18 cellular contexts compared by ENCODE assay signal in the genomic region with DNA sequence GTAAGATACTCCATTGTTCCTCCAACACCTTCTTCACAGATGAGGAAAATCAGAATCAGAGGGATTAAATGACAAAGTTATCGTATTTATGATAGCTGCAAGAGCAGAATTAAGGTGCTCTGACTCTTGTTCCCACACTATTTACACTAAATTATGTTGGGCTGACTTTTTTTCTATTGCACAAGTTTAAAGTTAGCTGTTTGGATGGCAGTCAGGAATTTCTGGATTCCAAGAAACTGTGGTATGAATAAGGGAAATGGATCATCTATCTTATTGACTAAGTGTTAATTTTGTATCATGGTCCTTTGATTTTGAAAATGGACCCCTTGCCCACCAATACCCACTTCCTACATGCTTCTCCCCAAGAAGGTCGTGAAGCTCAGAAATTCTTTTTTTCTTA. TPM values are rescaled to one million over a fixed set of nuclear protein-coding genes. Genes with fewer than 3 reads are reported as not detected.
DNase-seq lines count a peak whose midpoint lies in the region; ATAC-seq and TF ChIP-seq lines count a peak whose summit lies in the region.
"Had no signal": no experiment of that assay in that cellular context is flagged by ENCODE, and none has a peak within 500 bp of the region (broad histone marks: within the 10 kb centered on the region; RNA-seq: fewer than 3 reads in every experiment).

No MANE protein-coding gene starts in this region.

- ATAC-seq in heart right ventricle (no peak), GM19467 (IDR thresholded peaks at IDR 0.05; ENCODE audit: unreplicated experiment) (no peak)
- ATAC-seq: HCT116, Right ventricle myocardium inferior had no signal

- no peak overlapping the region for H2AFZ ChIP-seq in GM23248

- peak overlapping the region; percentile 5 for H3K27ac ChIP-seq in GM23248
- no peak overlapping the region for H3K27ac ChIP-seq in heart right ventricle
- H3K27ac ChIP-seq: BLaER1 had no signal

- H3K4me1 ChIP-seq in GM23248 (ENCODE audit: insufficient read depth) (peaks cover 54% of the 10 kb centered on the region), heart right ventricle (peaks cover 4 to 32% (median 11%) of the 10 kb centered on the region in 9 donors)

- H3K36me3 Mint-ChIP-seq in activated T-cell treated with anti-CD3 and anti-CD28 coated beads, Interleukin-2, amount 50 U/mL, for 24 hours (ENCODE audit: low read depth) = peaks cover 73% of the 10 kb centered on the region

- H3K36me3 ChIP-seq in GM23248 (ENCODE audit: low read depth) (no peaks in the 10 kb centered on the region; the same call in 1 of the 2 replicates), heart right ventricle (peaks cover 0 to 93% (median 54%) of the 10 kb centered on the region in 9 donors)

- DNase-seq in activated T-cell treated with anti-CD3 and anti-CD28 coated beads, Interleukin-2, amount 50 U/mL, for 24 hours = no peak
- no peak for DNase-seq in activated T-cell treated with anti-CD3 and anti-CD28 coated beads, Interleukin-2, amount 50 U/mL, for 48 hours
- DNase-seq in GM23248 (peak; percentile 55), amniotic epithelial cell (ENCODE audit: low read depth) (peak; percentile 68), iris pigment epithelial cell (ENCODE audit: low read depth) (peak; percentile 20), heart right ventricle (no peak), NCI-H1417 (lab: John Stamatoyannopoulos, UW) (no peak)
- DNase-seq: 8988T, DMS53, KBM-7, NCI-H1436, NCI-H2029, NCI-H774 had no signal

- peaks cover 7% of the 10 kb centered on the region; the same call in 1 of the 2 replicates for H3K79me2 ChIP-seq in GM23248 (ENCODE audit: insufficient read depth)

- no peaks in the 10 kb centered on the region for H3K27me3 Mint-ChIP-seq in activated T-cell treated with anti-CD3 and anti-CD28 coated beads, Interleukin-2, amount 50 U/mL, for 24 hours

- no peaks in the 10 kb centered on the region for H3K9me3 ChIP-seq in GM23248 (ENCODE audit: low read depth)
- H3K9me3 ChIP-seq in heart right ventricle = no peaks in the 10 kb centered on the region
- H3K9me3 ChIP-seq: BLaER1 had no signal

- intact Hi-C loops in heart right ventricle (cut with DNase I) = no loop called here

- in situ Hi-C loops in GM23248 (cut with MboI) = no loop called here

- H3K4me2 ChIP-seq in GM23248 (ENCODE audit: unreplicated experiment) = peak overlapping the region; percentile 42
- H3K4me2 ChIP-seq: BLaER1 had no signal

- no peaks in the 10 kb centered on the region for H3K27me3 ChIP-seq in GM23248 (replicated peaks; ENCODE audit: insufficient read depth)
- no peaks in the 10 kb centered on the region for H3K27me3 ChIP-seq in heart right ventricle
- H3K27me3 ChIP-seq: BLaER1 had no signal

- peaks cover 52% of the 10 kb centered on the region for H3K4me1 Mint-ChIP-seq in activated T-cell treated with anti-CD3 and anti-CD28 coated beads, Interleukin-2, amount 50 U/mL, for 24 hours (ENCODE audit: low read depth)

- no peaks in the 10 kb centered on the region for H4K20me1 ChIP-seq in GM23248 (ENCODE audit: insufficient read depth)

- no peaks in the 10 kb centered on the region for H3K9me2 ChIP-seq in GM23248 (ENCODE audit: insufficient read depth)

- 94 to 95% methylated on average over 2 of the region's 2 CpGs for WGBS in GM23248 (ENCODE audit: low coverage in 1 of 2, low lambda C conversion rate in 2 of 2, missing lambda C conversion rate in 2 of 2), 2 experiments
- WGBS in heart right ventricle, 2 donors = 84 to 87% methylated on average over 2 of the region's 2 CpGs

- no peak overlapping the region for H3K9ac ChIP-seq in GM23248
- H3K9ac ChIP-seq: BLaER1 had no signal

- H3K27ac Mint-ChIP-seq in activated T-cell treated with anti-CD3 and anti-CD28 coated beads, Interleukin-2, amount 50 U/mL, for 24 hours = peak overlapping the region; percentile 7

- no peaks in the 10 kb centered on the region for H3K9me3 Mint-ChIP-seq in activated T-cell treated with anti-CD3 and anti-CD28 coated beads, Interleukin-2, amount 50 U/mL, for 24 hours

- H3K4me3 Mint-ChIP-seq in activated T-cell treated with anti-CD3 and anti-CD28 coated beads, Interleukin-2, amount 50 U/mL, for 24 hours = no peak overlapping the region

- no peak overlapping the region for H3K4me3 ChIP-seq in GM23248
- no peak overlapping the region for H3K4me3 ChIP-seq in heart right ventricle
- H3K4me3 ChIP-seq: BLaER1 had no signal

- peaks cover 52% of the 10 kb centered on the region for H3F3A ChIP-seq in GM23248 (ENCODE audit: insufficient read depth)

- TF ChIP-seq CTCF in heart right ventricle (IDR thresholded peaks at IDR 0.05) = no peak

RNA-seq across cellular contexts. Expression of a gene that starts 19.9 kb away (rescaled TPM):
- total RNA-seq in GM23248 (2014; rRNA removed; shearing (Covaris generic)) = not detected in 2 replicates
- polyA plus RNA-seq in GM23248 (2016; fragmentation: Nextera tagmentation; extraction: Ambion mirVana) (0.23 TPM in 1 of 2 replicates, not detected in the other), heart right ventricle (100 to 1,000 TPM in 1 of 2 donors, 10 to 100 TPM in 1; 71.5 to 398 TPM)
- 100 to 1,000 TPM in 2 of 10 donors, 10 to 100 TPM in 7, 1 to 10 TPM in 1; 3.8 to 178 (median 69.1) TPM for total RNA-seq in heart right ventricle
- total RNA-seq: NCI-H460 had no signal

RNA-seq across cellular contexts. Expression of a gene that starts 27.6 kb away (rescaled TPM):
- not detected in 2 replicates for total RNA-seq in GM23248 (2014; rRNA removed; shearing (Covaris generic))
- not detected in 2 replicates for polyA plus RNA-seq in GM23248 (2016; fragmentation: Nextera tagmentation; extraction: Ambion mirVana)
- total RNA-seq in heart right ventricle = under 1 TPM in 1 of 10 donors, not detected in 9; 0.64 TPM
- polyA plus RNA-seq in heart right ventricle = under 1 TPM in 1 of 2 donors, not detected in 1; 0.12 TPM
- total RNA-seq: NCI-H460, Right ventricle myocardium inferior had no signal

RNA-seq across cellular contexts. Expression of a gene that starts 34.2 kb away (rescaled TPM):
- total RNA-seq in GM23248 (2014; rRNA removed; shearing (Covaris generic)) = not detected in 2 replicates
- polyA plus RNA-seq in GM23248 (2016; fragmentation: Nextera tagmentation; extraction: Ambion mirVana) = not detected in 2 replicates
- total RNA-seq in heart right ventricle = under 1 TPM in 2 of 10 donors, not detected in 8; 0.26 to 0.28 TPM
- under 1 TPM in 1 of 2 donors, not detected in 1; 0.75 TPM for polyA plus RNA-seq in heart right ventricle
- total RNA-seq: NCI-H460, Right ventricle myocardium inferior had no signal

Comparison
In these comparisons a context has a peak if more than half of its experiments do, and no peak if none do; other contexts are left out.
1. DNase-seq: peak in GM23248 (single experiment), amniotic epithelial cell (single experiment) and iris pigment epithelial cell (single experiment); none in activated T-cell treated with anti-CD3 and anti-CD28 coated beads, Interleukin-2, amount 50 U/mL, for 24 hours (single experiment), activated T-cell treated with anti-CD3 and anti-CD28 coated beads, Interleukin-2, amount 50 U/mL, for 48 hours (0 of 2), heart right ventricle (0 of 2) and NCI-H1417 (0 of 3).